ENCODE assay signal across 8 cellular contexts in genomic region chr17:31842416-31843381, GRCh38.
DNase-seq lines count a peak whose midpoint lies in the region; ATAC-seq and TF ChIP-seq lines count a peak whose summit lies in the region.

No MANE protein-coding gene starts in this region.

- no peak for DNase-seq in GM12864 (ENCODE audit: low read depth)
- DNase-seq in NCI-H1694 (lab: John Stamatoyannopoulos, UW), result peak; percentile 93
- peak; percentile 21 for DNase-seq in T-helper 22 cell (ENCODE audit: low read depth)
- DNase-seq in astrocyte of the hippocampus (ENCODE audit: low read depth, low spot score), result peak; percentile 91
- DNase-seq in hippocampal formation (lab: John Stamatoyannopoulos, UW), result peak; percentile 48 to 69
- peak; percentile 88 for DNase-seq in retina

- no peak overlapping the region for H3K4me3 ChIP-seq in GM12864 (ENCODE audit: low read depth, low read length)

- ATAC-seq in HG03457 (IDR thresholded peaks at IDR 0.05; ENCODE audit: unreplicated experiment) (no peak), HG03378 (IDR thresholded peaks at IDR 0.05; ENCODE audit: unreplicated experiment) (no peak)

- TF ChIP-seq CTCF in GM12864 (IDR thresholded peaks at IDR 0.05; ENCODE audit: low read depth, low read length, missing control alignments), result peak; percentile 89
